Comparison of ENCODE assay signal across 11 cellular contexts in the genomic region with DNA sequence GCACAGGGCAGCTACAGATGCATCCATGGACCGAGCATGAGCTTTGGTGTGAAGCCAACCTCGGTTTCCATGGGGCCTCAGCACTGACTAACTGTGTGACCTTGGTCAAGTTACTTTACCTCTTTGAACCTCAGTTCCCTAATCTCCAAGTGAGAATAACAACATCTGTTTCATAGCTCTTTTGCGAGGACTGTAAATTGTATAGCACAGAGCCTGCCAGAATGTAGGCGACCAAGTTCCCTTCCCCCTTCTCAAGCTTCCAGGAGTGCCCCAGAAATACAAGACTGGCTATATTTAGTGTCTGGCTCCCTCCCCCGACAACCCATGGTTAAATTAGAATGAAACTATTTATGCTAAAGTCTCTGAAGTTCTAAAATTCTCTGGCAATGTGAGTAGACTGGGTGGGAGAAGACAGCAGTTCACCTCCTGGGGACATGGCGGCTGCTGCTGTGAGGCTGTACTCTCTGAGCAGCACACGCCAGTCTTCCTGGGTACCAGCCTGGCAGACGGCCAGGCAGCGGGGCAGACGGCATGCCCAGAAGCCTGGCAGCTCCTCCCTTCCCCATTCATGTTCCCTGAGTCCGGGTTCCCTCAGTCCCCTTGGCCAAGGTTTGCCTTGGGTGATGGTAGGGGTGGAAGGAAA. TPM values are rescaled to one million over a fixed set of nuclear protein-coding genes. Genes with fewer than 3 reads are reported as not detected.
DNase-seq lines count a peak whose midpoint lies in the region; ATAC-seq and TF ChIP-seq lines count a peak whose summit lies in the region.
"Had no signal": no experiment of that assay in that cellular context is flagged by ENCODE, and none has a peak within 500 bp of the region (broad histone marks: within the 10 kb centered on the region; RNA-seq: fewer than 3 reads in every experiment).

No MANE protein-coding gene starts in this region.

- H3K4me3 Mint-ChIP-seq in dendritic cell treated with granulocyte-macrophage colony-stimulating factor and Interleukin-4, amounts not matched to agents 40 ng/mL and 50 ng/mL, for 4 days = no peak overlapping the region
- H3K4me3 Mint-ChIP-seq: naive thymus-derived CD8-positive, alpha-beta T cell had no signal

- DNase-seq in CD1c-positive myeloid dendritic cell (ENCODE audit: extremely low spot score) (peak; percentile 36), NCI-H1694 treated with DMSO at 0.1 percent for 48 hours (lab: John Stamatoyannopoulos, UW) (peak; percentile 77), osteoblast (ENCODE audit: insufficient read length, low spot score, missing footprints) (no peak), EL (no peak), NCI-H526 (lab: John Stamatoyannopoulos, UW) (no peak)
- no peak for DNase-seq in activated naive CD4-positive, alpha-beta T cell treated with anti-CD3 and anti-CD28 coated beads, Interleukin-2, amount 50 U/mL, for 16 hours
- DNase-seq: activated effector memory CD4-positive, alpha-beta T cell treated with Interleukin-2 at 50 U/mL for 16 hours; naive thymus-derived CD8-positive, alpha-beta T cell; WERI-Rb-1 had no signal

- H2AFZ ChIP-seq in osteoblast (ENCODE audit: low read length) = peak overlapping the region; percentile 44

- no peaks in the 10 kb centered on the region for H3K79me2 ChIP-seq in osteoblast (ENCODE audit: insufficient read depth, low read length)

- H3K4me3 ChIP-seq in osteoblast (ENCODE audit: insufficient read depth, low read length) = no peak overlapping the region

- no peak overlapping the region for H3K4me2 ChIP-seq in osteoblast (ENCODE audit: insufficient read depth, low read length)

- no peaks in the 10 kb centered on the region for H3K36me3 ChIP-seq in osteoblast (ENCODE audit: insufficient read depth, low read length)
- H3K36me3 ChIP-seq: WERI-Rb-1 had no signal

- intact Hi-C loops in dendritic cell treated with granulocyte-macrophage colony-stimulating factor and Interleukin-4, amounts not matched to agents 40 ng/mL and 50 ng/mL, for 4 days (cut with micrococcal nuclease) = no loop called here

- peaks cover 41% of the 10 kb centered on the region for H3K4me1 Mint-ChIP-seq in dendritic cell treated with granulocyte-macrophage colony-stimulating factor and Interleukin-4, amounts not matched to agents 40 ng/mL and 50 ng/mL, for 4 days (ENCODE audit: low read depth)

- no peaks in the 10 kb centered on the region for H3K9me3 ChIP-seq in osteoblast (ENCODE audit: low read depth, low read length)

- H3K27ac Mint-ChIP-seq in dendritic cell treated with granulocyte-macrophage colony-stimulating factor and Interleukin-4, amounts not matched to agents 40 ng/mL and 50 ng/mL, for 4 days = peak overlapping the region; percentile 18
- H3K27ac Mint-ChIP-seq: naive thymus-derived CD8-positive, alpha-beta T cell had no signal

- TF ChIP-seq CTCF in osteoblast (IDR thresholded peaks at IDR 0.05; ENCODE audit: extremely low read depth, low read depth, low read length) = no peak

- H4K20me1 ChIP-seq in osteoblast (ENCODE audit: insufficient read depth, low read length) = no peaks in the 10 kb centered on the region

- H3K4me1 ChIP-seq in osteoblast (ENCODE audit: insufficient read depth, low read length) = peaks cover 6% of the 10 kb centered on the region

- H3K9me3 Mint-ChIP-seq in dendritic cell treated with granulocyte-macrophage colony-stimulating factor and Interleukin-4, amounts not matched to agents 40 ng/mL and 50 ng/mL, for 4 days = no peaks in the 10 kb centered on the region
- H3K9me3 Mint-ChIP-seq: naive thymus-derived CD8-positive, alpha-beta T cell had no signal

- no peak overlapping the region for H3K27ac ChIP-seq in osteoblast (ENCODE audit: low read depth, low read length)
- H3K27ac ChIP-seq: WERI-Rb-1 had no signal

- H3K27me3 Mint-ChIP-seq in dendritic cell treated with granulocyte-macrophage colony-stimulating factor and Interleukin-4, amounts not matched to agents 40 ng/mL and 50 ng/mL, for 4 days = no peaks in the 10 kb centered on the region

- no peaks in the 10 kb centered on the region for H3K36me3 Mint-ChIP-seq in dendritic cell treated with granulocyte-macrophage colony-stimulating factor and Interleukin-4, amounts not matched to agents 40 ng/mL and 50 ng/mL, for 4 days (ENCODE audit: low read depth)
- H3K36me3 Mint-ChIP-seq: naive thymus-derived CD8-positive, alpha-beta T cell had no signal

- no peaks in the 10 kb centered on the region for H3K27me3 ChIP-seq in osteoblast (ENCODE audit: insufficient read depth, low read length)

- ATAC-seq in HG02642 (IDR thresholded peaks at IDR 0.05; ENCODE audit: poor library complexity, unreplicated experiment) = no peak
- ATAC-seq: naive thymus-derived CD8-positive, alpha-beta T cell had no signal

RNA-seq across cellular contexts. Expression of a gene that starts 22.0 kb away (rescaled TPM):
- total RNA-seq in osteoblast = 306 and 314 TPM in 2 replicates

Comparison
In these comparisons a context has a peak if more than half of its experiments do, and no peak if none do; other contexts are left out.
1. DNase-seq: peak in CD1c-positive myeloid dendritic cell (single experiment) and NCI-H1694 treated with DMSO at 0.1 percent for 48 hours (single experiment); none in osteoblast (single experiment), EL (single experiment), NCI-H526 (0 of 2) and activated naive CD4-positive, alpha-beta T cell treated with anti-CD3 and anti-CD28 coated beads, Interleukin-2, amount 50 U/mL, for 16 hours (single experiment).